Comparison of ENCODE assay signal across 12 cellular contexts in the genomic region with DNA sequence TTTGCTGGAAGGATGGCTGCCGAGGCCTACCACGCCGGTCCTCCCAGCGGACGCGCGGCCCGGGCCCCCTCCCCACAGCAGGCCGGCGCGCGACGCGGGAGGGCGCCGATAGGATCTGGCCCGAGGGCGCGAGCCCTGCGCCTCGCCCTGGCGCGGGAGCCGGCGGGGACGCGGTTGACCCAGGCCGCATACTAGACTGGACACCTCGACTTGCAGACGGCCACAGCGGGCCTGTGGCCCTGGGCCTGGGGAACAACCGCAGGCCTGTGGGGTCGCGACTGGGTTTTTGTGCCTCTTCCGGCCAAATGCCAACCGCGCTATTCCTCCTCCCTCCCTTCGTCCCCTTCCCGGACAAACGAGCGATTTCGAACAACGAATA. TPM values are rescaled to one million over a fixed set of nuclear protein-coding genes. Genes with fewer than 3 reads are reported as not detected.
A peak's percentile ranks its signal among the peaks of the same experiment; 100 is the strongest.
DNase-seq lines count a peak whose midpoint lies in the region; ATAC-seq and TF ChIP-seq lines count a peak whose summit lies in the region.
"Had no signal": no experiment of that assay in that cellular context is flagged by ENCODE, and none has a peak within 500 bp of the region (broad histone marks: within the 10 kb centered on the region; RNA-seq: fewer than 3 reads in every experiment).

No MANE protein-coding gene starts in this region.

- TF ChIP-seq POLR2A in upper lobe of left lung (IDR thresholded peaks at IDR 0.05), result no peak

- H2BK120ac ChIP-seq in mesendoderm (ENCODE audit: low read depth, low read length), result peak overlapping the region; percentile 16

- peaks cover 9% of the 10 kb centered on the region for H3K4me1 Mint-ChIP-seq in activated T-cell treated with anti-CD3 and anti-CD28 coated beads, Interleukin-2, amount 50 U/mL, for 24 hours (ENCODE audit: low read depth)
- H3K4me1 Mint-ChIP-seq in dendritic cell treated with granulocyte-macrophage colony-stimulating factor and Interleukin-4, amounts not matched to agents 40 ng/mL and 50 ng/mL, for 4 days (ENCODE audit: low read depth), result peaks cover 27% of the 10 kb centered on the region

- H3K4me3 ChIP-seq in mesendoderm (ENCODE audit: low read length) (peak overlapping the region; percentile 43), upper lobe of left lung (peak overlapping the region in 3 of 4 donors; percentile 23 to 42 (median 40))

- DNase-seq in activated T-cell treated with anti-CD3 and anti-CD28 coated beads, Interleukin-2, amount 50 U/mL, for 24 hours, result no peak
- DNase-seq in activated T-cell treated with anti-CD3 and anti-CD28 coated beads for 4 hours, result no peak
- peak; percentile 60 for DNase-seq in mesendoderm
- peak in 1 of 2 donors; percentile 86 for DNase-seq in upper lobe of left lung
- DNase-seq in activated CD4-positive, CD25-positive, alpha-beta regulatory T cell treated with anti-CD3 and anti-CD28 coated beads, Interleukin-2, amount 50 U/mL, for 72 hours, result no peak
- DNase-seq: AML-193, naive B cell, NCI-H2029 had no signal

- H2BK15ac ChIP-seq in mesendoderm (replicated peaks; ENCODE audit: low read depth), result no peak overlapping the region

- H3K4me3 Mint-ChIP-seq in activated T-cell treated with anti-CD3 and anti-CD28 coated beads, Interleukin-2, amount 50 U/mL, for 24 hours, result peak overlapping the region; percentile 18
- peak overlapping the region; percentile 73 for H3K4me3 Mint-ChIP-seq in dendritic cell treated with granulocyte-macrophage colony-stimulating factor and Interleukin-4, amounts not matched to agents 40 ng/mL and 50 ng/mL, for 4 days

- TF ChIP-seq EP300 in upper lobe of left lung (IDR thresholded peaks at IDR 0.05), result no peak

- H3K36me3 ChIP-seq in mesendoderm (ENCODE audit: control insufficient read depth, insufficient read depth, low read length), result no peaks in the 10 kb centered on the region
- H3K36me3 ChIP-seq in upper lobe of left lung, result no peaks in the 10 kb centered on the region

- H3K27me3 ChIP-seq in mesendoderm (ENCODE audit: insufficient read depth, low read length, poor library complexity) (no peaks in the 10 kb centered on the region), upper lobe of left lung (peaks cover 3 to 44% (median 30%) of the 10 kb centered on the region in 4 donors)

- intact Hi-C loops in dendritic cell treated with granulocyte-macrophage colony-stimulating factor and Interleukin-4, amounts not matched to agents 40 ng/mL and 50 ng/mL, for 4 days (cut with micrococcal nuclease), result no loop called here

- no peak overlapping the region for H2AK5ac ChIP-seq in mesendoderm (ENCODE audit: low read length)

- peak overlapping the region; percentile 96 for H3K4me2 ChIP-seq in mesendoderm (ENCODE audit: low read length)

- no peaks in the 10 kb centered on the region for H3K9me3 ChIP-seq in upper lobe of left lung

- H3K4me1 ChIP-seq in mesendoderm (ENCODE audit: control insufficient read depth, low read depth, low read length), result peaks cover 2% of the 10 kb centered on the region
- H3K4me1 ChIP-seq in upper lobe of left lung, result peaks cover 23 to 27% (median 25%) of the 10 kb centered on the region in 4 donors

- H3K79me2 ChIP-seq in mesendoderm (ENCODE audit: control insufficient read depth, insufficient read depth, low read length), result no peaks in the 10 kb centered on the region

- TF ChIP-seq CTCF in upper lobe of left lung (IDR thresholded peaks at IDR 0.05), result no peak

- H3K36me3 Mint-ChIP-seq in activated T-cell treated with anti-CD3 and anti-CD28 coated beads, Interleukin-2, amount 50 U/mL, for 24 hours (ENCODE audit: low read depth), result no peaks in the 10 kb centered on the region
- H3K36me3 Mint-ChIP-seq in dendritic cell treated with granulocyte-macrophage colony-stimulating factor and Interleukin-4, amounts not matched to agents 40 ng/mL and 50 ng/mL, for 4 days (ENCODE audit: low read depth), result no peaks in the 10 kb centered on the region
- H3K36me3 Mint-ChIP-seq: naive B cell had no signal

- peaks cover 85% of the 10 kb centered on the region for H3K27me3 Mint-ChIP-seq in activated T-cell treated with anti-CD3 and anti-CD28 coated beads, Interleukin-2, amount 50 U/mL, for 24 hours
- peaks cover 70% of the 10 kb centered on the region for H3K27me3 Mint-ChIP-seq in dendritic cell treated with granulocyte-macrophage colony-stimulating factor and Interleukin-4, amounts not matched to agents 40 ng/mL and 50 ng/mL, for 4 days

- peak in 1 of 2 donors; percentile 37 for ATAC-seq in upper lobe of left lung (ENCODE audit: low FRiP score in 2 of 2)
- no peak for ATAC-seq in HG02870 (IDR thresholded peaks at IDR 0.05; ENCODE audit: unreplicated experiment)
- no peak for ATAC-seq in HG02759 (IDR thresholded peaks at IDR 0.05; ENCODE audit: unreplicated experiment)

- H3K4ac ChIP-seq in mesendoderm (ENCODE audit: low read depth, low read length), result peak overlapping the region; percentile 23

- H3K79me1 ChIP-seq in mesendoderm (ENCODE audit: low read length), result no peaks in the 10 kb centered on the region

- no peak overlapping the region for H4K8ac ChIP-seq in mesendoderm (ENCODE audit: low read depth, low read length)

- no peak overlapping the region for H3K27ac Mint-ChIP-seq in activated T-cell treated with anti-CD3 and anti-CD28 coated beads, Interleukin-2, amount 50 U/mL, for 24 hours
- no peak overlapping the region for H3K27ac Mint-ChIP-seq in dendritic cell treated with granulocyte-macrophage colony-stimulating factor and Interleukin-4, amounts not matched to agents 40 ng/mL and 50 ng/mL, for 4 days

- H3K9me3 Mint-ChIP-seq in activated T-cell treated with anti-CD3 and anti-CD28 coated beads, Interleukin-2, amount 50 U/mL, for 24 hours, result no peaks in the 10 kb centered on the region
- no peaks in the 10 kb centered on the region for H3K9me3 Mint-ChIP-seq in dendritic cell treated with granulocyte-macrophage colony-stimulating factor and Interleukin-4, amounts not matched to agents 40 ng/mL and 50 ng/mL, for 4 days

- peak overlapping the region; percentile 99 for H3K18ac ChIP-seq in mesendoderm (ENCODE audit: low read length)

- peak overlapping the region; percentile 66 for H3K9ac ChIP-seq in mesendoderm (ENCODE audit: low read length)

- no CpG with 5 or more reads among the region's 43 CpGs for WGBS in mesendoderm (ENCODE audit: extremely low coverage, insufficient coverage, low lambda C conversion rate)
- 4 to 5% methylated on average over 5 to 36 of the region's 43 CpGs for WGBS in upper lobe of left lung, 2 donors

- peak overlapping the region; percentile 87 for H3K56ac ChIP-seq in mesendoderm (ENCODE audit: low read length)

- H3K27ac ChIP-seq in mesendoderm (ENCODE audit: low read depth, low read length) (no peak overlapping the region), upper lobe of left lung (no peak overlapping the region)

- H3K23ac ChIP-seq in mesendoderm (ENCODE audit: low read length), result no peak overlapping the region

- no peak overlapping the region for H2BK5ac ChIP-seq in mesendoderm (ENCODE audit: low read length)

- no peak overlapping the region for H4K5ac ChIP-seq in mesendoderm (ENCODE audit: low read length)

RNA-seq across cellular contexts. Expression of gene NHLH2, which starts 2.5 kb away (rescaled TPM):
- polyA plus RNA-seq in mesendoderm (2013, experiment 1 of 2), result 1.9 TPM
- polyA plus RNA-seq in mesendoderm (2013, experiment 2 of 2), result 1.9 TPM
- total RNA-seq in upper lobe of left lung, result 1 to 10 TPM in 1 of 6 donors, under 1 TPM in 3, not detected in 2; 0.30 to 1.3 (median 0.41) TPM
- total RNA-seq: dermis microvascular lymphatic vessel endothelial cell had no signal
